ENCODE assay signal across 1 cellular context in genomic region chr5:7010578-7010977, GRCh38.
TF ChIP-seq lines count a peak whose summit lies in the region.

No MANE protein-coding gene starts in this region.

TF ChIP-seq in GM12878, 131 proteins besides CTCF, POLR2A, EP300 and RAD21:
- TF ChIP-seq REST (IDR thresholded peaks at IDR 0.05; ENCODE audit: low read depth, low read length) (peak; percentile 61; the same call in 1 of the 2 replicates), GABPA (IDR thresholded peaks at IDR 0.05; ENCODE audit: low read depth) (no peak), POLR2AphosphoS5 (IDR thresholded peaks at IDR 0.05; ENCODE audit: low read length) (no peak)
